In the genomic region with DNA sequence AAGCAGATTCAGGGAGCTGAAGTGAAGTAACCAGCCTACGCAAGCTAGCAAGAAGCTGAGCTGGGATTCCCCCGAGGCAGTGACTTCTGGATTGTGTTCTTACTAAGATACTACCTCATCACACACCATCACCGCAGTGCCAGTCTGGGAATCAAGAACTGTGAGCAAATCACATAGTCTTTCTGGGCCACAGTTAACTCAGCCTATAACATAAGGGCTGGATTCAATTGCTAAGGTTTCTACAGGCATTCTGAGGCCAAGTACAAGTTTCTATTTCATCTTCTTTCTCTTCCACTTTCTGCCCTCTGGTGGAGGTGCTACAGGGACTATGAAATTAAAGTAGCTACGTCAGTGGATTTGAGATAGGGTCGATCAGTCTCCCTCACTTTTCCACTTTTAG, we compare ENCODE assay signal across 1 cellular context.
TF ChIP-seq lines count a peak whose summit lies in the region.

No MANE protein-coding gene starts in this region.

TF ChIP-seq in K562, 482 proteins besides CTCF, POLR2A, EP300 and RAD21 (continued from another document):
- TF ChIP-seq ZNF592 (IDR thresholded peaks at IDR 0.05) (no peak), CREM (IDR thresholded peaks at IDR 0.05; ENCODE audit: low read depth) (no peak), ETV1 (tag; conservative IDR thresholded peaks at IDR 0.05; ENCODE audit: low read depth) (no peak), MTF1 (CRISPR knock-in tag; IDR thresholded peaks at IDR 0.05; ENCODE audit: borderline replicate concordance) (no peak), ZFX (CRISPR knock-in tag; IDR thresholded peaks at IDR 0.05) (no peak), ZZZ3 (IDR thresholded peaks at IDR 0.05) (no peak), ZKSCAN3 (CRISPR knock-in tag; IDR thresholded peaks at IDR 0.05) (no peak)
- TF ChIP-seq, protein P1, sequence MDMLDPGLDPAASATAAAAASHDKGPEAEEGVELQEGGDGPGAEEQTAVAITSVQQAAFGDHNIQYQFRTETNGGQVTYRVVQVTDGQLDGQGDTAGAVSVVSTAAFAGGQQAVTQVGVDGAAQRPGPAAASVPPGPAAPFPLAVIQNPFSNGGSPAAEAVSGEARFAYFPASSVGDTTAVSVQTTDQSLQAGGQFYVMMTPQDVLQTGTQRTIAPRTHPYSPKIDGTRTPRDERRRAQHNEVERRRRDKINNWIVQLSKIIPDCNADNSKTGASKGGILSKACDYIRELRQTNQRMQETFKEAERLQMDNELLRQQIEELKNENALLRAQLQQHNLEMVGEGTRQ (CRISPR knock-in tag; IDR thresholded peaks at IDR 0.05) = no peak
- TF ChIP-seq, protein P2, sequence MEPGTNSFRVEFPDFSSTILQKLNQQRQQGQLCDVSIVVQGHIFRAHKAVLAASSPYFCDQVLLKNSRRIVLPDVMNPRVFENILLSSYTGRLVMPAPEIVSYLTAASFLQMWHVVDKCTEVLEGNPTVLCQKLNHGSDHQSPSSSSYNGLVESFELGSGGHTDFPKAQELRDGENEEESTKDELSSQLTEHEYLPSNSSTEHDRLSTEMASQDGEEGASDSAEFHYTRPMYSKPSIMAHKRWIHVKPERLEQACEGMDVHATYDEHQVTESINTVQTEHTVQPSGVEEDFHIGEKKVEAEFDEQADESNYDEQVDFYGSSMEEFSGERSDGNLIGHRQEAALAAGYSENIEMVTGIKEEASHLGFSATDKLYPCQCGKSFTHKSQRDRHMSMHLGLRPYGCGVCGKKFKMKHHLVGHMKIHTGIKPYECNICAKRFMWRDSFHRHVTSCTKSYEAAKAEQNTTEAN (CRISPR knock-in tag; IDR thresholded peaks at IDR 0.05) = no peak
TF ChIP-seq in K562: peak in this region for 0.
